29 cellular contexts compared by ENCODE assay signal in genomic region chr14:62819931-62820330, GRCh38.
"Had no signal": no experiment of that assay in that cellular context is flagged by ENCODE, and none has a peak within 500 bp of the region (broad histone marks: within the 10 kb centered on the region; RNA-seq: fewer than 3 reads in every experiment).

No MANE protein-coding gene starts in this region.

- DNase-seq: activated B cell treated with CpG ODN at 0.5 μM for 24 hours; activated CD4-positive, alpha-beta memory T cell treated with anti-CD3 and anti-CD28 coated beads, Interleukin-2, amount 10 ng/mL, durations not matched to agents 7 days and 5 days; activated CD4-positive, alpha-beta T cell treated with anti-CD3 and anti-CD28 coated beads for 4 hours; activated CD4-positive, alpha-beta T cell treated with anti-CD3 and anti-CD28 coated beads, Interleukin-2, amount 10 ng/mL, durations not matched to agents 24 days and 14 days; activated CD4-positive, alpha-beta T cell treated with anti-CD3 and anti-CD28 coated beads, Interleukin-2, amount 50 U/mL, for 1 hour; activated CD4-positive, alpha-beta T cell treated with anti-CD3 and anti-CD28 coated beads, Interleukin-2, amount 50 U/mL, for 48 hours; activated CD4-positive, CD25-positive, alpha-beta regulatory T cell treated with anti-CD3 and anti-CD28 coated beads, Interleukin-2, amount 50 U/mL, for 72 hours; activated CD8-positive, alpha-beta memory T cell treated with anti-CD3 and anti-CD28 coated beads for 24 hours; activated CD8-positive, alpha-beta memory T cell treated with anti-CD3 and anti-CD28 coated beads, Interleukin-2, amount 10 ng/mL, durations not matched to agents 7 days and 5 days; activated CD8-positive, alpha-beta memory T cell treated with anti-CD3 and anti-CD28 coated beads, Interleukin-2, amount 50 U/mL, for 48 hours; activated CD8-positive, alpha-beta T cell treated with anti-CD3 and anti-CD28 coated beads, Interleukin-2, amount 10 ng/mL, durations not matched to agents 7 days and 5 days; activated effector memory CD4-positive, alpha-beta T cell treated with Interleukin-2 at 50 U/mL for 16 hours; activated gamma-delta T cell; activated naive CD4-positive, alpha-beta T cell treated with anti-CD3 and anti-CD28 coated beads, Interleukin-2, amount 10 ng/mL, durations not matched to agents 7 days and 5 days; activated naive CD4-positive, alpha-beta T cell treated with Interleukin-2 at 50 U/mL for 16 hours; activated naive CD8-positive, alpha-beta T cell treated with anti-CD3 and anti-CD28 coated beads, Interleukin-2, amount 10 ng/mL, durations not matched to agents 7 days and 5 days; activated naive CD8-positive, alpha-beta T cell treated with anti-CD3 and anti-CD28 coated beads, Interleukin-2, amount 50 U/mL, for 24 hours; activated T-cell treated with anti-CD3 and anti-CD28 coated beads, Interleukin-2, amount 50 U/mL, for 24 hours; activated T-cell treated with anti-CD3 and anti-CD28 coated beads, Interleukin-2, amount 50 U/mL, for 48 hours; amygdala; anterior cingulate cortex; caudate nucleus; cerebellar nuclear complex; T-helper 1 cell; T-helper 2 cell; T-helper 9 cell had no signal

- H3K27ac ChIP-seq: ascending aorta, cardiac muscle cell, VCaP had no signal

- H3K27me3 ChIP-seq: ascending aorta, cardiac muscle cell had no signal

- H3K36me3 ChIP-seq: ascending aorta, cardiac muscle cell had no signal

- H3K4me3 ChIP-seq: ascending aorta, cardiac muscle cell had no signal

- H3K4me1 ChIP-seq: ascending aorta had no signal
